Comparison of ENCODE assay signal across 9 cellular contexts in genomic region chr1:234675561-234675960, GRCh38.
DNase-seq lines count a peak whose midpoint lies in the region; ATAC-seq and TF ChIP-seq lines count a peak whose summit lies in the region.
"Had no signal": no experiment of that assay in that cellular context is flagged by ENCODE, and none has a peak within 500 bp of the region (broad histone marks: within the 10 kb centered on the region; RNA-seq: fewer than 3 reads in every experiment).

No MANE protein-coding gene starts in this region.

- BruUV-seq in PC-3 (replicated peaks; lab: Mats Ljungman, UMichigan), result no TSS peak

- no peaks in the 10 kb centered on the region for H3K9me2 ChIP-seq in PC-3 (replicated peaks; ENCODE audit: low read length)

- CTCF ChIA-PET in PC-3 (lab: Charles Lee), result no interaction called here

- H3K4me2 ChIP-seq in PC-3 (ENCODE audit: low read length) (peak overlapping the region; percentile 82), skeletal muscle satellite cell (ENCODE audit: low read length) (peak overlapping the region; percentile 87)

- POLR2A ChIA-PET in PC-3 (lab: Charles Lee; ENCODE audit: unreplicated experiment), result no interaction called here

- no peaks in the 10 kb centered on the region for H4K20me1 ChIP-seq in PC-3 (ENCODE audit: low read length)

- TF ChIP-seq CTCF in PC-3 (conservative IDR thresholded peaks at IDR 0.05; ENCODE audit: low read depth, low read length), result no peak

- no peak for ATAC-seq in PC-3
- peak; percentile 12 for ATAC-seq in left ventricle myocardium superior
- no peak for ATAC-seq in GM21423 (IDR thresholded peaks at IDR 0.05; ENCODE audit: unreplicated experiment)

- peak; percentile 23 for DNase-seq in NCI-H146 (lab: John Stamatoyannopoulos, UW)
- DNase-seq in NCI-H146 treated with DMSO at 0.1 percent for 48 hours (lab: John Stamatoyannopoulos, UW; ENCODE audit: unreplicated experiment), result no peak
- DNase-seq in PC-3, result no peak
- DNase-seq in left ventricle myocardium superior, result no peak
- DNase-seq in NCI-H446 (lab: John Stamatoyannopoulos, UW), result no peak
- DNase-seq in cerebellar nuclear complex (lab: John Stamatoyannopoulos, UW), result no peak

- H3F3A ChIP-seq in PC-3 (ENCODE audit: low read length, unreplicated experiment), result no peaks in the 10 kb centered on the region

- peak overlapping the region; percentile 55; the same call in 1 of the 2 replicates for H3K4me3 ChIP-seq in PC-3 (ENCODE audit: low read length)
- peak overlapping the region; percentile 67 for H3K4me3 ChIP-seq in skeletal muscle satellite cell (ENCODE audit: low read length)

- H3K4me1 ChIP-seq in PC-3 (ENCODE audit: insufficient read depth, low read length) (no peaks in the 10 kb centered on the region; the same call in 1 of the 2 replicates), skeletal muscle satellite cell (ENCODE audit: control insufficient read depth, insufficient read depth, low read length) (peaks cover 6% of the 10 kb centered on the region)

- H3K9ac ChIP-seq in PC-3 (ENCODE audit: low read length), result no peak overlapping the region
- peak overlapping the region; percentile 74 for H3K9ac ChIP-seq in skeletal muscle satellite cell (ENCODE audit: low read depth, low read length)

- no peaks in the 10 kb centered on the region for H3K27me3 ChIP-seq in PC-3 (ENCODE audit: low read length)
- H3K27me3 ChIP-seq in skeletal muscle satellite cell (ENCODE audit: control insufficient read depth, insufficient read depth, low read length), result no peaks in the 10 kb centered on the region

- H3K27ac ChIP-seq in PC-3 (ENCODE audit: low read length), result no peak overlapping the region
- H3K27ac ChIP-seq: epithelial cell of prostate had no signal

- peak overlapping the region; percentile 91 for H2AFZ ChIP-seq in PC-3 (ENCODE audit: low read length)

- intact Hi-C loops in PC-3 (cut with micrococcal nuclease), result no loop called here
- intact Hi-C loops in left ventricle myocardium superior (cut with micrococcal nuclease), result loop anchor here (10.0 kb wide), 1 partner anchor 51 kb away; no protein-coding TSS in a partner anchor

- no peaks in the 10 kb centered on the region for H3K9me3 ChIP-seq in PC-3 (ENCODE audit: low read length)
- no peaks in the 10 kb centered on the region for H3K9me3 ChIP-seq in skeletal muscle satellite cell (replicated peaks; ENCODE audit: low read length)

- no peaks in the 10 kb centered on the region for H3K79me2 ChIP-seq in PC-3 (ENCODE audit: low read length)

- H3K36me3 ChIP-seq in PC-3 (ENCODE audit: low read depth, low read length), result no peaks in the 10 kb centered on the region
- H3K36me3 ChIP-seq in skeletal muscle satellite cell (ENCODE audit: insufficient read depth, low read length), result no peaks in the 10 kb centered on the region
